ENCODE assay signal across 21 cellular contexts in the genomic region with DNA sequence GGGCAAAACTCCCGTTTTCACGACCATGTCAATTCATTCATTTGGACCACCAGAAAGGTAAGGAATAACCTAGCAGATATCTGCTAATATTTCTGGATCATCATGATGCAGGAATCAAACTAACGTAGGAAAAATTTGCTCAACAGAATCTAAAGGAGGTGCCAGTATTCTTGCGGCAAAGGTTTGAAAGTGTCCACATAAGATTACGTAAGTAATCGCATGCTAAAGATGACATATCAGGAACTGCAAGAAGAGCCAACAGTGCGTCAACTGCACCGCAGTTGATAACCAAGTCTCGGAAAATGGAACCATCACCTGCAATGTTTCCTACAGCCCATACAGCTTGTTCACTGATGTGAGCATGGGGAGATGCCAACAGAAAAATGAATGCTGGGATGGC.
DNase-seq lines count a peak whose midpoint lies in the region; ATAC-seq, FAIRE-seq and TF ChIP-seq lines count a peak whose summit lies in the region.
"Had no signal": no experiment of that assay in that cellular context is flagged by ENCODE, and none has a peak within 500 bp of the region (broad histone marks: within the 10 kb centered on the region; RNA-seq: fewer than 3 reads in every experiment).

No MANE protein-coding gene starts in this region.

- no peak for ATAC-seq in K562
- ATAC-seq: A549; CD8-positive, alpha-beta T cell had no signal

- no peak overlapping the region for H4K8ac ChIP-seq in neuronal stem cell (ENCODE audit: low read depth, low read length)

- H2BK120ac ChIP-seq in neuronal stem cell (ENCODE audit: low read depth, low read length): no peak overlapping the region

- TF ChIP-seq CTCF in K562 (IDR thresholded peaks at IDR 0.05 in 2 of 3, conservative IDR thresholded peaks at IDR 0.05 in 1 of 3; ENCODE audit: insufficient read depth in 2 of 3, low read depth in 1 of 3, low read length in 3 of 3) (no peak), nephron progenitor cell (IDR thresholded peaks at IDR 0.05) (no peak)

- no peaks in the 10 kb centered on the region for H3K36me3 Mint-ChIP-seq in nephron progenitor cell (ENCODE audit: low read depth)
- H3K36me3 Mint-ChIP-seq: CD8-positive, alpha-beta T cell had no signal

- no TSS peak for BruUV-seq in K562 (replicated peaks; lab: Mats Ljungman, UMichigan)

- H2AFZ ChIP-seq in K562 (ENCODE audit: low read depth, low read length) (peak overlapping the region; percentile 68), neuronal stem cell (ENCODE audit: low read length) (peak overlapping the region; percentile 56)

- H3K23ac ChIP-seq in neuronal stem cell (ENCODE audit: low read depth, low read length, poor library complexity): no peak overlapping the region

- H3K4me1 Mint-ChIP-seq in nephron progenitor cell: peaks cover 22% of the 10 kb centered on the region
- H3K4me1 Mint-ChIP-seq: B cell had no signal

- no peak overlapping the region for H2BK5ac ChIP-seq in neuronal stem cell (ENCODE audit: low read length)

- peak overlapping the region; percentile 21 for H3K27ac Mint-ChIP-seq in nephron progenitor cell
- H3K27ac Mint-ChIP-seq: B cell; CD4-positive, alpha-beta T cell; CD8-positive, alpha-beta T cell had no signal

- CTCF ChIA-PET in K562 (lab: Yijun Ruan, JAX; ENCODE audit: low intra/inter-chr PET ratio): no interaction called here

- no peaks in the 10 kb centered on the region for H3K79me1 ChIP-seq in neuronal stem cell (ENCODE audit: low read depth, low read length)

- H3K4me3 ChIP-seq in K562 (no peak overlapping the region), neuronal stem cell (ENCODE audit: low read length in 2 of 2) (no peak overlapping the region)
- H3K4me3 ChIP-seq: A549; BLaER1 treated with 17β-estradiol and CSF1 and Interleukin-3, amounts not matched to agents 10 nM and 100 nM had no signal

- H3K9me1 ChIP-seq in K562 (ENCODE audit: control insufficient read depth, insufficient read depth, low read length): no peaks in the 10 kb centered on the region

- no peak overlapping the region for H3K18ac ChIP-seq in neuronal stem cell (ENCODE audit: low read length)

- H3K4ac ChIP-seq in neuronal stem cell (ENCODE audit: low read length): no peak overlapping the region

- H3K9me3 Mint-ChIP-seq in nephron progenitor cell: peaks cover 4% of the 10 kb centered on the region
- H3K9me3 Mint-ChIP-seq: CD4-positive, alpha-beta T cell; CD8-positive, alpha-beta T cell had no signal

- no peak for FAIRE-seq in K562 (lab: Jason Lieb, UNC)
- FAIRE-seq: A549, D721Med, G401.6, GM12891, GM19239 had no signal

- H3K27me3 Mint-ChIP-seq in nephron progenitor cell (ENCODE audit: low read depth, poor library complexity): no peaks in the 10 kb centered on the region
- H3K27me3 Mint-ChIP-seq: B cell; CD4-positive, alpha-beta T cell had no signal

- TF ChIP-seq EP300 in K562 (IDR thresholded peaks at IDR 0.05; ENCODE audit: low read length): no peak

- H2BK15ac ChIP-seq in neuronal stem cell (ENCODE audit: low read length): no peak overlapping the region

- H2BK12ac ChIP-seq in neuronal stem cell (ENCODE audit: low read length): no peak overlapping the region

- H3K14ac ChIP-seq in neuronal stem cell (ENCODE audit: low read length): no peak overlapping the region

- no peak overlapping the region for H2AK5ac ChIP-seq in neuronal stem cell (ENCODE audit: low read depth, low read length)

- H3K79me2 ChIP-seq in K562 (ENCODE audit: control insufficient read depth, insufficient read depth, low read length): no peaks in the 10 kb centered on the region

- H3K36me3 ChIP-seq in K562 (ENCODE audit: control insufficient read depth, insufficient read depth, low read length) (no peaks in the 10 kb centered on the region), neuronal stem cell (replicated peaks in 1 of 2; ENCODE audit: control insufficient read depth in 2 of 2, insufficient read depth in 2 of 2, low read length in 2 of 2) (no peaks in the 10 kb centered on the region)
- H3K36me3 ChIP-seq: BLaER1 treated with 17β-estradiol and CSF1 and Interleukin-3, amounts not matched to agents 10 nM and 100 nM had no signal

- H3K9ac ChIP-seq in K562 (ENCODE audit: insufficient read depth in 1 of 2, low read depth in 2 of 2, low read length in 2 of 2): no peak overlapping the region
- H3K9ac ChIP-seq in neuronal stem cell (ENCODE audit: low read depth, low read length, poor library complexity): no peak overlapping the region
- H3K9ac ChIP-seq: BLaER1 treated with 17β-estradiol and CSF1 and Interleukin-3, amounts not matched to agents 10 nM and 100 nM had no signal

- H3K9me3 ChIP-seq in K562 (replicated peaks; ENCODE audit: control insufficient read depth, insufficient read depth, low read depth, low read length): no peaks in the 10 kb centered on the region
- H3K9me3 ChIP-seq in neuronal stem cell (replicated peaks in 1 of 2; ENCODE audit: control insufficient read depth in 2 of 2, insufficient read depth in 1 of 2, low read depth in 1 of 2, low read length in 2 of 2): no peaks in the 10 kb centered on the region
- H3K9me3 ChIP-seq: A549; BLaER1 treated with 17β-estradiol and CSF1 and Interleukin-3, amounts not matched to agents 10 nM and 100 nM had no signal

- DNase-seq in K562 (ENCODE audit: extremely low read depth in 1 of 4, low spot score in 3 of 4) (no peak), nephron progenitor cell (no peak), neuronal stem cell (ENCODE audit: low spot score) (no peak), cerebellum (ENCODE audit: low spot score) (no peak), activated T-cell treated with anti-CD3 and anti-CD28 coated beads for 4 hours (no peak)
- DNase-seq: AML-193; Caco-2; Calu3; CD4-positive, alpha-beta T cell; CD8-positive, alpha-beta T cell; DMS79 treated with DMSO at 0.1 percent for 48 hours; GF-D8 had no signal

- H3K4me1 ChIP-seq in K562 (replicated peaks in 1 of 2; ENCODE audit: control insufficient read depth in 2 of 2, insufficient read depth in 2 of 2, low read length in 2 of 2): no peaks in the 10 kb centered on the region; a peak in 2 of 5 replicates
- H3K4me1 ChIP-seq in neuronal stem cell (ENCODE audit: control insufficient read depth in 2 of 2, insufficient read depth in 1 of 2, low read depth in 1 of 2, low read length in 2 of 2): peaks cover 5 to 15% of the 10 kb centered on the region in 2 donors
- H3K4me1 ChIP-seq: A549, Caco-2 had no signal

- H4K20me1 ChIP-seq in K562 (replicated peaks; ENCODE audit: control insufficient read depth, insufficient read depth, low read length): no peaks in the 10 kb centered on the region
- H4K20me1 ChIP-seq: BLaER1 treated with 17β-estradiol and CSF1 and Interleukin-3, amounts not matched to agents 10 nM and 100 nM had no signal

- in situ Hi-C loops in K562 (cut with MboI): no loop called here

- H3K27me3 ChIP-seq in K562 (ENCODE audit: control insufficient read depth in 2 of 2, insufficient read depth in 2 of 2, low read length in 2 of 2) (no peaks in the 10 kb centered on the region), neuronal stem cell (ENCODE audit: control insufficient read depth in 3 of 3, insufficient read depth in 3 of 3, low read depth in 1 of 3, low read length in 3 of 3) (no peaks in the 10 kb centered on the region)
- H3K27me3 ChIP-seq: BLaER1 treated with 17β-estradiol and CSF1 and Interleukin-3, amounts not matched to agents 10 nM and 100 nM had no signal

- intact Hi-C loops in K562 (cut with micrococcal nuclease): no loop called here

- no peak overlapping the region for H4K91ac ChIP-seq in neuronal stem cell (ENCODE audit: low read depth, low read length, poor library complexity)

- no peak for TF ChIP-seq RAD21 in K562 (CRISPR knock-in tag; conservative IDR thresholded peaks at IDR 0.05 in 1 of 2, IDR thresholded peaks at IDR 0.05 in 1 of 2)

- no peak overlapping the region for H3K27ac ChIP-seq in K562 (ENCODE audit: extremely low read depth, low read depth, low read length)
- no peak overlapping the region for H3K27ac ChIP-seq in neuronal stem cell (replicated peaks; ENCODE audit: low read length)
- H3K27ac ChIP-seq: 22Rv1; A549; BLaER1 treated with 17β-estradiol and CSF1 and Interleukin-3, amounts not matched to agents 10 nM and 100 nM; C4-2B had no signal

- POLR2A ChIA-PET in K562 (lab: Yijun Ruan, JAX): no interaction called here

- peak overlapping the region; percentile 39 for H3K4me2 ChIP-seq in K562 (ENCODE audit: insufficient read depth, low read length)
- no peak overlapping the region for H3K4me2 ChIP-seq in neuronal stem cell (ENCODE audit: insufficient read depth, low read length, poor library complexity, severe bottlenecking)
- H3K4me2 ChIP-seq: A549; BLaER1 treated with 17β-estradiol and CSF1 and Interleukin-3, amounts not matched to agents 10 nM and 100 nM had no signal

- WGBS in K562 (ENCODE audit: insufficient coverage, low coverage, missing lambda C conversion rate): 21% methylated on average over 9 of the region's 9 CpGs
- no CpG with 5 or more reads among the region's 9 CpGs for WGBS in neuronal stem cell (ENCODE audit: extremely low coverage in 2 of 2, insufficient read length in 2 of 2, insufficient replicate concordance in 1 of 2), 2 donors

- no peak for TF ChIP-seq POLR2A in K562 (conservative IDR thresholded peaks at IDR 0.05)

- H3K4me3 Mint-ChIP-seq in nephron progenitor cell: no peak overlapping the region
- H3K4me3 Mint-ChIP-seq: B cell; CD4-positive, alpha-beta T cell; CD8-positive, alpha-beta T cell had no signal

TF ChIP-seq in K562, 482 proteins besides CTCF, POLR2A, EP300 and RAD21 (continues in another document):
- TF ChIP-seq MTA1 (IDR thresholded peaks at IDR 0.05; ENCODE audit: borderline replicate concordance) (peak; percentile 64; the same call in 1 of the 2 replicates), ASH1L (IDR thresholded peaks at IDR 0.05; ENCODE audit: borderline replicate concordance, low read depth, partially characterized antibody) (no peak), DIDO1 (tag; IDR thresholded peaks at IDR 0.05; ENCODE audit: low read depth) (peak; percentile 45; the same call in 1 of the 2 replicates), SMARCA4 (IDR thresholded peaks at IDR 0.05) (no peak), CEBPG (CRISPR knock-in tag; IDR thresholded peaks at IDR 0.05) (no peak), CEBPG (tag; conservative IDR thresholded peaks at IDR 0.05 in 1 of 2, IDR thresholded peaks at IDR 0.05 in 1 of 2) (peak in 1 of 2 experiments; percentile 41; a peak in 1 of 4 replicates), MAFK (IDR thresholded peaks at IDR 0.05; ENCODE audit: low read length) (no peak), SAFB (IDR thresholded peaks at IDR 0.05; ENCODE audit: borderline replicate concordance, low read depth, low read length) (no peak), CREB1 (IDR thresholded peaks at IDR 0.05) (0 out of 2 replicates have a peak, but pooled peaks have one; percentile 16), CREB1 (CRISPR knock-in tag; IDR thresholded peaks at IDR 0.05) (no peak), MTA3 (IDR thresholded peaks at IDR 0.05; ENCODE audit: borderline replicate concordance) (no peak), ELF1 (tag; IDR thresholded peaks at IDR 0.05) (0 out of 2 replicates have a peak, but pooled peaks have one; percentile 30), NRF1 (conservative IDR thresholded peaks at IDR 0.05 in 1 of 2, IDR thresholded peaks at IDR 0.05 in 1 of 2) (no peak), ZNF766 (CRISPR knock-in tag; conservative IDR thresholded peaks at IDR 0.05) (no peak), ATF1 (CRISPR knock-in tag; IDR thresholded peaks at IDR 0.05) (no peak), ATF1 (tag; IDR thresholded peaks at IDR 0.05) (peak; percentile 61; the same call in 1 of the 2 replicates)
